8 cellular contexts compared by ENCODE assay signal in the genomic region with DNA sequence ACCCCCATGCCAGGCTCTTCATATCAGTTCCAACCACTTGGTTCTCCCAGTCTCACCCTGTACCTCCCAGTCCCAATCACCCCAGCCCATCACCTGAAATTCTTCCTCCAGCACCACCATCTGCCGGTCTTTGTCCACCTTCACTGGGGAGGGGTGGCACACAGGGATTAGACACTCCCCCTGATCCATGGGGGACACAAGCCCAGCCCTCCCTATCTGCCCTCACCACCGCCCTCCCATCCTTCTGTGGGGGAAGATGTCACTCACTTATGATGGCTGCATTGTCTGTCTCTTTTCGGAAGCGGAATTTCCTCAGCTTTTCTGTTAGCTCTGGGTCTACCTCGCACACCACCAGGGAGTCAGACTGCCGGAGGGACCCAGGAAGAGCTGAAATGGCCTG. TPM values are rescaled to one million over a fixed set of nuclear protein-coding genes. Genes with fewer than 3 reads are reported as not detected.
DNase-seq lines count a peak whose midpoint lies in the region; ATAC-seq and TF ChIP-seq lines count a peak whose summit lies in the region.

No MANE protein-coding gene starts in this region.

- no peaks in the 10 kb centered on the region for H3K9me3 ChIP-seq in CD8-positive, alpha-beta memory T cell (ENCODE audit: low read length)
- H3K9me3 ChIP-seq in GM23248 (ENCODE audit: low read depth): no peaks in the 10 kb centered on the region

- TF ChIP-seq CTCF in natural killer cell (IDR thresholded peaks at IDR 0.05): no peak

- H3K9me3 Mint-ChIP-seq in CD8-positive, alpha-beta memory T cell: no peaks in the 10 kb centered on the region
- H3K9me3 Mint-ChIP-seq in activated naive CD8-positive, alpha-beta T cell treated with anti-CD3 and anti-CD28 coated beads, Interleukin-2, amount 50 U/mL, for 24 hours: no peaks in the 10 kb centered on the region
- H3K9me3 Mint-ChIP-seq in natural killer cell: no peaks in the 10 kb centered on the region

- H3K4me3 Mint-ChIP-seq in CD8-positive, alpha-beta memory T cell: peak overlapping the region; percentile 97 to 100 (median 99)
- H3K4me3 Mint-ChIP-seq in activated naive CD8-positive, alpha-beta T cell treated with anti-CD3 and anti-CD28 coated beads, Interleukin-2, amount 50 U/mL, for 24 hours: peak overlapping the region; percentile 96
- H3K4me3 Mint-ChIP-seq in natural killer cell: peak overlapping the region; percentile 98

- CTCF ChIA-PET in CD8-positive, alpha-beta memory T cell (lab: Charles Lee): interaction anchor here (1.1 to 2.3 kb wide), 4 partner anchors 12 to 213 kb away, joined by 3 to 10 read pairs (median 3); partner anchors contain the start of gene LRFN1

- H3K4me1 ChIP-seq in CD8-positive, alpha-beta memory T cell (ENCODE audit: insufficient read depth, low read length): peaks cover 59% of the 10 kb centered on the region
- H3K4me1 ChIP-seq in GM23248 (ENCODE audit: insufficient read depth): no peaks in the 10 kb centered on the region

- peaks cover 3 to 42% (median 9%) of the 10 kb centered on the region in 3 donors for H3K36me3 Mint-ChIP-seq in CD8-positive, alpha-beta memory T cell
- H3K36me3 Mint-ChIP-seq in activated naive CD8-positive, alpha-beta T cell treated with anti-CD3 and anti-CD28 coated beads, Interleukin-2, amount 50 U/mL, for 24 hours (ENCODE audit: low read depth): peaks cover 19% of the 10 kb centered on the region
- no peaks in the 10 kb centered on the region for H3K36me3 Mint-ChIP-seq in natural killer cell

- POLR2A ChIA-PET in CD8-positive, alpha-beta memory T cell (lab: Charles Lee): interaction anchor here (0.6 to 1.9 kb wide), 4 partner anchors 56 to 961 kb away, joined by 3 to 10 read pairs (median 4); partner anchors contain the start of genes MED29, PAF1, PSMD8 and RPS16

- peaks cover 42 to 75% (median 66%) of the 10 kb centered on the region in 3 donors for H3K4me1 Mint-ChIP-seq in CD8-positive, alpha-beta memory T cell
- H3K4me1 Mint-ChIP-seq in activated naive CD8-positive, alpha-beta T cell treated with anti-CD3 and anti-CD28 coated beads, Interleukin-2, amount 50 U/mL, for 24 hours: peaks cover 61% of the 10 kb centered on the region
- peaks cover 32 to 43% of the 10 kb centered on the region in 2 donors for H3K4me1 Mint-ChIP-seq in natural killer cell

- peak overlapping the region; percentile 91 to 100 (median 97) for H3K27ac Mint-ChIP-seq in CD8-positive, alpha-beta memory T cell
- peak overlapping the region; percentile 93 for H3K27ac Mint-ChIP-seq in activated naive CD8-positive, alpha-beta T cell treated with anti-CD3 and anti-CD28 coated beads, Interleukin-2, amount 50 U/mL, for 24 hours
- peak overlapping the region; percentile 97 to 100 for H3K27ac Mint-ChIP-seq in natural killer cell

- intact Hi-C loops in natural killer cell (cut with micrococcal nuclease): no loop called here

- no peaks in the 10 kb centered on the region for H4K20me1 ChIP-seq in GM23248 (ENCODE audit: insufficient read depth)

- 70 to 75% methylated on average over 6 of the region's 6 CpGs for WGBS in GM23248 (ENCODE audit: low coverage in 1 of 2, low lambda C conversion rate in 2 of 2, missing lambda C conversion rate in 2 of 2), 2 experiments

- peak in 1 of 5 donors; percentile 24 for DNase-seq in CD8-positive, alpha-beta memory T cell
- DNase-seq in activated naive CD8-positive, alpha-beta T cell treated with anti-CD3 and anti-CD28 coated beads, Interleukin-2, amount 50 U/mL, for 24 hours: peak; percentile 35
- DNase-seq in natural killer cell: no peak
- DNase-seq in pons (ENCODE audit: low spot score): no peak
- no peak for DNase-seq in GM23248

- no peak overlapping the region for H3K9ac ChIP-seq in GM23248

- H3K27ac ChIP-seq in CD8-positive, alpha-beta memory T cell (ENCODE audit: low read depth, low read length): peak overlapping the region; percentile 92
- H3K27ac ChIP-seq in GM23248: no peak overlapping the region

- H3K36me3 ChIP-seq in CD8-positive, alpha-beta memory T cell (ENCODE audit: insufficient read depth, low read length): peaks cover under 1% of the 10 kb centered on the region
- H3K36me3 ChIP-seq in GM23248 (ENCODE audit: low read depth): no peaks in the 10 kb centered on the region

- no peaks in the 10 kb centered on the region for H3K27me3 Mint-ChIP-seq in CD8-positive, alpha-beta memory T cell
- no peaks in the 10 kb centered on the region for H3K27me3 Mint-ChIP-seq in activated naive CD8-positive, alpha-beta T cell treated with anti-CD3 and anti-CD28 coated beads, Interleukin-2, amount 50 U/mL, for 24 hours
- no peaks in the 10 kb centered on the region for H3K27me3 Mint-ChIP-seq in natural killer cell (ENCODE audit: low read depth in 2 of 2)

- no peak overlapping the region for H2AFZ ChIP-seq in GM23248

- in situ Hi-C loops in GM23248 (cut with MboI): no loop called here

- peak overlapping the region; percentile 99 for H3K4me3 ChIP-seq in CD8-positive, alpha-beta memory T cell (ENCODE audit: low read length)
- H3K4me3 ChIP-seq in GM23248: no peak overlapping the region

- peaks cover 3% of the 10 kb centered on the region; the same call in 1 of the 2 replicates for H3K79me2 ChIP-seq in GM23248 (ENCODE audit: insufficient read depth)

- ATAC-seq in HG03175 (IDR thresholded peaks at IDR 0.05; ENCODE audit: unreplicated experiment) (peak; percentile 12), natural killer cell (peak; percentile 50 to 64 (median 58)), HG03457 (IDR thresholded peaks at IDR 0.05; ENCODE audit: unreplicated experiment) (no peak), GM21825 (IDR thresholded peaks at IDR 0.05; ENCODE audit: unreplicated experiment) (no peak)
- peak; percentile 41 for ATAC-seq in activated naive CD8-positive, alpha-beta T cell treated with anti-CD3 and anti-CD28 coated beads, Interleukin-2, amount 50 U/mL, for 24 hours

- H3K4me2 ChIP-seq in GM23248 (ENCODE audit: unreplicated experiment): no peak overlapping the region

- no peaks in the 10 kb centered on the region for H3K27me3 ChIP-seq in CD8-positive, alpha-beta memory T cell (ENCODE audit: insufficient read depth, low read length, poor library complexity, severe bottlenecking)
- H3K27me3 ChIP-seq in GM23248 (replicated peaks; ENCODE audit: insufficient read depth): no peaks in the 10 kb centered on the region

- H3F3A ChIP-seq in GM23248 (ENCODE audit: insufficient read depth): no peaks in the 10 kb centered on the region

- no peaks in the 10 kb centered on the region for H3K9me2 ChIP-seq in GM23248 (ENCODE audit: insufficient read depth)

RNA-seq across cellular contexts. Expression of gene GMFG, which starts 0.7 kb away (rescaled TPM):
- 100 to 1,000 TPM; 246 to 247 TPM for total RNA-seq in CD8-positive, alpha-beta memory T cell
- polyA plus RNA-seq in CD8-positive, alpha-beta memory T cell: 1,052 TPM
- 100 to 1,000 TPM; 315 to 331 (median 329) TPM for total RNA-seq in natural killer cell
- not detected in 2 replicates for total RNA-seq in GM23248 (2014; rRNA removed; shearing (Covaris generic))
- 1.1 and 2.2 TPM in 2 replicates for polyA plus RNA-seq in GM23248 (2016; fragmentation: Nextera tagmentation; extraction: Ambion mirVana)

RNA-seq across cellular contexts. Expression of gene SAMD4B, which starts 7.1 kb away (rescaled TPM):
- total RNA-seq in CD8-positive, alpha-beta memory T cell: 10 to 100 TPM; 54.3 to 55.6 TPM
- polyA plus RNA-seq in CD8-positive, alpha-beta memory T cell: 18.7 TPM
- 10 to 100 TPM; 67.8 to 80.8 (median 78.9) TPM for total RNA-seq in natural killer cell
- 71.9 and 87.1 TPM in 2 replicates for total RNA-seq in GM23248 (2014; rRNA removed; shearing (Covaris generic))
- polyA plus RNA-seq in GM23248 (2016; fragmentation: Nextera tagmentation; extraction: Ambion mirVana): 64.8 and 66.7 TPM in 2 replicates

RNA-seq across cellular contexts. Expression of gene LRFN1, which starts 14.5 kb away (rescaled TPM):
- 1 to 10 TPM; 4.3 to 4.9 TPM for total RNA-seq in CD8-positive, alpha-beta memory T cell
- polyA plus RNA-seq in CD8-positive, alpha-beta memory T cell: 6.7 TPM
- 10 to 100 TPM in 1 of 3 donors, 1 to 10 TPM in 2; 5.9 to 12.5 (median 6.9) TPM for total RNA-seq in natural killer cell
- not detected in 2 replicates for total RNA-seq in GM23248 (2014; rRNA removed; shearing (Covaris generic))
- polyA plus RNA-seq in GM23248 (2016; fragmentation: Nextera tagmentation; extraction: Ambion mirVana): 0.10 TPM in 1 of 2 replicates, not detected in the other

RNA-seq across cellular contexts. Expression of gene IFNL1, which starts 39.0 kb away (rescaled TPM):
- total RNA-seq in CD8-positive, alpha-beta memory T cell: not detected
- polyA plus RNA-seq in CD8-positive, alpha-beta memory T cell: 4.6 TPM
- total RNA-seq in natural killer cell: 1 to 10 TPM in 1 of 3 donors, under 1 TPM in 1, not detected in 1; 0.33 to 1.4 TPM
- total RNA-seq in GM23248 (2014; rRNA removed; shearing (Covaris generic)): not detected in 2 replicates
- polyA plus RNA-seq in GM23248 (2016; fragmentation: Nextera tagmentation; extraction: Ambion mirVana): not detected in 2 replicates

RNA-seq across cellular contexts. Expression of gene PAF1, which starts 55.7 kb away (rescaled TPM):
- 10 to 100 TPM; 44.6 to 46.9 TPM for total RNA-seq in CD8-positive, alpha-beta memory T cell
- polyA plus RNA-seq in CD8-positive, alpha-beta memory T cell: 50.2 TPM
- 10 to 100 TPM; 54.3 to 80.9 (median 68.3) TPM for total RNA-seq in natural killer cell
- 45.3 and 51.2 TPM in 2 replicates for total RNA-seq in GM23248 (2014; rRNA removed; shearing (Covaris generic))
- 44.2 and 44.5 TPM in 2 replicates for polyA plus RNA-seq in GM23248 (2016; fragmentation: Nextera tagmentation; extraction: Ambion mirVana)

Comparison
In these comparisons a context has a peak if more than half of its experiments do, and no peak if none do; other contexts are left out.
1. ATAC-seq: peak in HG03175 (single experiment), activated naive CD8-positive, alpha-beta T cell treated with anti-CD3 and anti-CD28 coated beads, Interleukin-2, amount 50 U/mL, for 24 hours (single experiment) and natural killer cell (3 of 3); none in HG03457 (single experiment) and GM21825 (single experiment).
2. RNA of gene GMFG, which starts 0.7 kb away (total RNA-seq): 315 to 331 TPM in natural killer cell and 246 to 247 TPM in CD8-positive, alpha-beta memory T cell; not detected in GM23248; every median in the first group is over 100 times any median in the second.
3. Peak in every context shown above with its lines, with median percentiles within 50 percentile points of each other: H3K27ac Mint-ChIP-seq and H3K4me3 Mint-ChIP-seq.